In the genomic region with DNA sequence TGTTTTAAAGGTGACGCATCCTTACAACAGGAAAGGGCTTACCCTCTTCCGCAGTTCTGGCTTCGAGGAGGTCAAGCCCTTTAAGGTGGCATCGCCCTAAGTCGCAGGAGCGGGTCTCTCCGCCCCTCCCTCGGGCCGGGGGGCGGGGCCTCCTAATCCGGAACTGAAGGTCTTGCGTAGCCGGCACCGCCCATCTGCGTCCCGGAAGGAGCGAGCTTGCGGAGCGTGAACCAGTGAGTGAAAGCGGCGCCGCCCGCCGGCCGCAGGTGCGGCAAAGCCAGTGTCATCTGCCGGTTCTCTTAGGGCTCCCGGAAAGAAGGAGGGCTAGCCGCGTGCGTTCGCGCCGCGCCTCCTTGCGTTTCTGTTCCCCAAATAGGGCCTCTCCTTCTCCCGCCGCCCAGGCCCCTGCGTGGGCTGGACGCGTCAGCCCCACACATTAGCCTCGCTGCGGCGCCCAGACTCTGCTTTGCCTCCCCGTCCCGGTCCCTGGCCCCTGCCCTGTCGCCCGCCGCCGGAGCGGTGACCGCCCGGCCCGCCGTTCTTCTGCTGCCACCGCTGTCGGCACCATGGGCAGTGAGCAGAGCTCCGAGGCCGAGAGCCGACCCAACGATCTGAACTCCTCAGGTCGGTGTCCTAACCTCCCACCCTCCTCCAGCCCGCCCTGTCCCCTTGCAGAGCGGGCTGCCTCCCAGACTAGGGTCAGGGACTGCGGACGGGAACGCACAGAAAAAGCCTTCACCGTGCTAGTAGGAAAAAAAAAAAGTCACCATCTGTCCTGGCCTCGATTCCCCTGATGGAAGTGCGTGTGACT, we compare ENCODE assay signal across 1 cellular context.
TF ChIP-seq lines count a peak whose summit lies in the region.

A gene (plus strand): TSS at position 193 of the 811 bp plus-strand sequence. CDS start 374 bp downstream, at position 567.

TF ChIP-seq in GM12878, 131 proteins besides CTCF, POLR2A, EP300 and RAD21 (continued from another document):
- TF ChIP-seq, protein P1, sequence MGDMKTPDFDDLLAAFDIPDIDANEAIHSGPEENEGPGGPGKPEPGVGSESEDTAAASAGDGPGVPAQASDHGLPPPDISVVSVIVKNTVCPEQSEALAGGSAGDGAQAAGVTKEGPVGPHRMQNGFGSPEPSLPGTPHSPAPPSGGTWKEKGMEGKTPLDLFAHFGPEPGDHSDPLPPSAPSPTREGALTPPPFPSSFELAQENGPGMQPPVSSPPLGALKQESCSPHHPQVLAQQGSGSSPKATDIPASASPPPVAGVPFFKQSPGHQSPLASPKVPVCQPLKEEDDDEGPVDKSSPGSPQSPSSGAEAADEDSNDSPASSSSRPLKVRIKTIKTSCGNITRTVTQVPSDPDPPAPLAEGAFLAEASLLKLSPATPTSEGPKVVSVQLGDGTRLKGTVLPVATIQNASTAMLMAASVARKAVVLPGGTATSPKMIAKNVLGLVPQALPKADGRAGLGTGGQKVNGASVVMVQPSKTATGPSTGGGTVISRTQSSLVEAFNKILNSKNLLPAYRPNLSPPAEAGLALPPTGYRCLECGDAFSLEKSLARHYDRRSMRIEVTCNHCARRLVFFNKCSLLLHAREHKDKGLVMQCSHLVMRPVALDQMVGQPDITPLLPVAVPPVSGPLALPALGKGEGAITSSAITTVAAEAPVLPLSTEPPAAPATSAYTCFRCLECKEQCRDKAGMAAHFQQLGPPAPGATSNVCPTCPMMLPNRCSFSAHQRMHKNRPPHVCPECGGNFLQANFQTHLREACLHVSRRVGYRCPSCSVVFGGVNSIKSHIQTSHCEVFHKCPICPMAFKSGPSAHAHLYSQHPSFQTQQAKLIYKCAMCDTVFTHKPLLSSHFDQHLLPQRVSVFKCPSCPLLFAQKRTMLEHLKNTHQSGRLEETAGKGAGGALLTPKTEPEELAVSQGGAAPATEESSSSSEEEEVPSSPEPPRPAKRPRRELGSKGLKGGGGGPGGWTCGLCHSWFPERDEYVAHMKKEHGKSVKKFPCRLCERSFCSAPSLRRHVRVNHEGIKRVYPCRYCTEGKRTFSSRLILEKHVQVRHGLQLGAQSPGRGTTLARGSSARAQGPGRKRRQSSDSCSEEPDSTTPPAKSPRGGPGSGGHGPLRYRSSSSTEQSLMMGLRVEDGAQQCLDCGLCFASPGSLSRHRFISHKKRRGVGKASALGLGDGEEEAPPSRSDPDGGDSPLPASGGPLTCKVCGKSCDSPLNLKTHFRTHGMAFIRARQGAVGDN (IDR thresholded peaks at IDR 0.05): peak; percentile 69; the same call in 1 of the 2 replicates
- no peak for TF ChIP-seq SIX5 (IDR thresholded peaks at IDR 0.05; ENCODE audit: low read depth, low read length, severe bottlenecking)
- no peak for TF ChIP-seq JUNB (IDR thresholded peaks at IDR 0.05)
- TF ChIP-seq HDAC6 (IDR thresholded peaks at IDR 0.05; ENCODE audit: unreplicated experiment): peak; percentile 62
- peak; percentile 63 for TF ChIP-seq GABPA (IDR thresholded peaks at IDR 0.05; ENCODE audit: low read depth)
- TF ChIP-seq, protein P2, sequence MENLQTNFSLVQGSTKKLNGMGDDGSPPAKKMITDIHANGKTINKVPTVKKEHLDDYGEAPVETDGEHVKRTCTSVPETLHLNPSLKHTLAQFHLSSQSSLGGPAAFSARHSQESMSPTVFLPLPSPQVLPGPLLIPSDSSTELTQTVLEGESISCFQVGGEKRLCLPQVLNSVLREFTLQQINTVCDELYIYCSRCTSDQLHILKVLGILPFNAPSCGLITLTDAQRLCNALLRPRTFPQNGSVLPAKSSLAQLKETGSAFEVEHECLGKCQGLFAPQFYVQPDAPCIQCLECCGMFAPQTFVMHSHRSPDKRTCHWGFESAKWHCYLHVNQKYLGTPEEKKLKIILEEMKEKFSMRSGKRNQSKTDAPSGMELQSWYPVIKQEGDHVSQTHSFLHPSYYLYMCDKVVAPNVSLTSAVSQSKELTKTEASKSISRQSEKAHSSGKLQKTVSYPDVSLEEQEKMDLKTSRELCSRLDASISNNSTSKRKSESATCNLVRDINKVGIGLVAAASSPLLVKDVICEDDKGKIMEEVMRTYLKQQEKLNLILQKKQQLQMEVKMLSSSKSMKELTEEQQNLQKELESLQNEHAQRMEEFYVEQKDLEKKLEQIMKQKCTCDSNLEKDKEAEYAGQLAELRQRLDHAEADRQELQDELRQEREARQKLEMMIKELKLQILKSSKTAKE (IDR thresholded peaks at IDR 0.05; ENCODE audit: low read depth, poor library complexity, severe bottlenecking): no peak
- TF ChIP-seq WRNIP1 (IDR thresholded peaks at IDR 0.05; ENCODE audit: borderline replicate concordance, low read depth, low read length): peak; percentile 88; the same call in 1 of the 2 replicates
- 0 out of 2 replicates have a peak, but pooled peaks have one; percentile 3 for TF ChIP-seq NRF1 (conservative IDR thresholded peaks at IDR 0.05; ENCODE audit: low read depth, low read length)
- TF ChIP-seq NR2C2 (IDR thresholded peaks at IDR 0.05; ENCODE audit: borderline replicate concordance, control insufficient read depth, insufficient read length, low read depth): no peak
- no peak for TF ChIP-seq STAT1 (conservative IDR thresholded peaks at IDR 0.05)
- TF ChIP-seq ZNF207 (IDR thresholded peaks at IDR 0.05; ENCODE audit: borderline replicate concordance): 0 out of 2 replicates have a peak, but pooled peaks have one; percentile 21
- TF ChIP-seq CBX5 (IDR thresholded peaks at IDR 0.05; ENCODE audit: low read depth): 0 out of 2 replicates have a peak, but pooled peaks have one; percentile 72
- peak; percentile 73; the same call in 1 of the 2 replicates for TF ChIP-seq CREB1 (IDR thresholded peaks at IDR 0.05; ENCODE audit: low read depth)
- TF ChIP-seq IRF4 (IDR thresholded peaks at IDR 0.05; ENCODE audit: low read depth, low read length): no peak
- TF ChIP-seq TARDBP (IDR thresholded peaks at IDR 0.05; ENCODE audit: borderline replicate concordance): no peak; the same call in 1 of the 2 replicates
- TF ChIP-seq, protein P3, sequence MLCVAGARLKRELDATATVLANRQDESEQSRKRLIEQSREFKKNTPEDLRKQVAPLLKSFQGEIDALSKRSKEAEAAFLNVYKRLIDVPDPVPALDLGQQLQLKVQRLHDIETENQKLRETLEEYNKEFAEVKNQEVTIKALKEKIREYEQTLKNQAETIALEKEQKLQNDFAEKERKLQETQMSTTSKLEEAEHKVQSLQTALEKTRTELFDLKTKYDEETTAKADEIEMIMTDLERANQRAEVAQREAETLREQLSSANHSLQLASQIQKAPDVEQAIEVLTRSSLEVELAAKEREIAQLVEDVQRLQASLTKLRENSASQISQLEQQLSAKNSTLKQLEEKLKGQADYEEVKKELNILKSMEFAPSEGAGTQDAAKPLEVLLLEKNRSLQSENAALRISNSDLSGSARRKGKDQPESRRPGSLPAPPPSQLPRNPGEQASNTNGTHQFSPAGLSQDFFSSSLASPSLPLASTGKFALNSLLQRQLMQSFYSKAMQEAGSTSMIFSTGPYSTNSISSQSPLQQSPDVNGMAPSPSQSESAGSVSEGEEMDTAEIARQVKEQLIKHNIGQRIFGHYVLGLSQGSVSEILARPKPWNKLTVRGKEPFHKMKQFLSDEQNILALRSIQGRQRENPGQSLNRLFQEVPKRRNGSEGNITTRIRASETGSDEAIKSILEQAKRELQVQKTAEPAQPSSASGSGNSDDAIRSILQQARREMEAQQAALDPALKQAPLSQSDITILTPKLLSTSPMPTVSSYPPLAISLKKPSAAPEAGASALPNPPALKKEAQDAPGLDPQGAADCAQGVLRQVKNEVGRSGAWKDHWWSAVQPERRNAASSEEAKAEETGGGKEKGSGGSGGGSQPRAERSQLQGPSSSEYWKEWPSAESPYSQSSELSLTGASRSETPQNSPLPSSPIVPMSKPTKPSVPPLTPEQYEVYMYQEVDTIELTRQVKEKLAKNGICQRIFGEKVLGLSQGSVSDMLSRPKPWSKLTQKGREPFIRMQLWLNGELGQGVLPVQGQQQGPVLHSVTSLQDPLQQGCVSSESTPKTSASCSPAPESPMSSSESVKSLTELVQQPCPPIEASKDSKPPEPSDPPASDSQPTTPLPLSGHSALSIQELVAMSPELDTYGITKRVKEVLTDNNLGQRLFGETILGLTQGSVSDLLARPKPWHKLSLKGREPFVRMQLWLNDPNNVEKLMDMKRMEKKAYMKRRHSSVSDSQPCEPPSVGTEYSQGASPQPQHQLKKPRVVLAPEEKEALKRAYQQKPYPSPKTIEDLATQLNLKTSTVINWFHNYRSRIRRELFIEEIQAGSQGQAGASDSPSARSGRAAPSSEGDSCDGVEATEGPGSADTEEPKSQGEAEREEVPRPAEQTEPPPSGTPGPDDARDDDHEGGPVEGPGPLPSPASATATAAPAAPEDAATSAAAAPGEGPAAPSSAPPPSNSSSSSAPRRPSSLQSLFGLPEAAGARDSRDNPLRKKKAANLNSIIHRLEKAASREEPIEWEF (IDR thresholded peaks at IDR 0.05; ENCODE audit: insufficient replicate concordance, low read depth, low read length): no peak
- peak; percentile 72 for TF ChIP-seq HDGF (IDR thresholded peaks at IDR 0.05)
- no peak for TF ChIP-seq ZNF622 (IDR thresholded peaks at IDR 0.05)
- TF ChIP-seq RELA (IDR thresholded peaks at IDR 0.05; ENCODE audit: borderline replicate concordance, partially characterized antibody): no peak
- TF ChIP-seq FOXM1 (IDR thresholded peaks at IDR 0.05; ENCODE audit: low read depth, low read length): peak; percentile 40; the same call in 1 of the 2 replicates
- TF ChIP-seq DPF2 (IDR thresholded peaks at IDR 0.05): peak; percentile 92
